ENCODE assay signal across 8 cellular contexts in genomic region chr11:83241291-83241946, GRCh38. TPM values are rescaled to one million over a fixed set of nuclear protein-coding genes. Genes with fewer than 3 reads are reported as not detected.
DNase-seq lines count a peak whose midpoint lies in the region; ATAC-seq and TF ChIP-seq lines count a peak whose summit lies in the region.

No MANE protein-coding gene starts in this region.

- H3K27me3 ChIP-seq in Peyer's patch, result no peaks in the 10 kb centered on the region
- no peaks in the 10 kb centered on the region for H3K27me3 ChIP-seq in dorsolateral prefrontal cortex

- peak in 4 of 6 experiments; percentile 42 to 79 (median 67) for TF ChIP-seq CTCF in Peyer's patch (IDR thresholded peaks at IDR 0.05)
- peak in 51 of 56 donors; percentile 14 to 66 (median 43) for TF ChIP-seq CTCF in dorsolateral prefrontal cortex (IDR thresholded peaks at IDR 0.05 in 54 of 56, conservative IDR thresholded peaks at IDR 0.05 in 2 of 56; ENCODE audit: low read depth in 1 of 56, partially characterized antibody in 56 of 56)
- peak; percentile 39 for TF ChIP-seq CTCF in mesothelial cell of epicardium (IDR thresholded peaks at IDR 0.05; ENCODE audit: unreplicated experiment)

- H3K36me3 Mint-ChIP-seq in mesothelial cell of epicardium, result peaks cover 1% of the 10 kb centered on the region
- H3K36me3 Mint-ChIP-seq in activated CD8-positive, alpha-beta memory T cell treated with anti-CD3 and anti-CD28 coated beads, Interleukin-2, amount 10 ng/mL, durations not matched to agents 7 days and 5 days, result no peaks in the 10 kb centered on the region

- H3K4me1 Mint-ChIP-seq in mesothelial cell of epicardium, result no peaks in the 10 kb centered on the region
- no peaks in the 10 kb centered on the region for H3K4me1 Mint-ChIP-seq in activated CD8-positive, alpha-beta memory T cell treated with anti-CD3 and anti-CD28 coated beads, Interleukin-2, amount 10 ng/mL, durations not matched to agents 7 days and 5 days

- no peaks in the 10 kb centered on the region for H3K27me3 Mint-ChIP-seq in mesothelial cell of epicardium (ENCODE audit: low read depth)
- H3K27me3 Mint-ChIP-seq in activated CD8-positive, alpha-beta memory T cell treated with anti-CD3 and anti-CD28 coated beads, Interleukin-2, amount 10 ng/mL, durations not matched to agents 7 days and 5 days, result no peaks in the 10 kb centered on the region

- intact Hi-C loops in dorsolateral prefrontal cortex (cut with DNase I), result loop anchor here in 1 of 2 donors (10.0 kb wide), 1 partner anchor 527 kb away; no protein-coding TSS in a partner anchor

- H3K9me3 Mint-ChIP-seq in mesothelial cell of epicardium, result no peaks in the 10 kb centered on the region
- H3K9me3 Mint-ChIP-seq in activated CD8-positive, alpha-beta memory T cell treated with anti-CD3 and anti-CD28 coated beads, Interleukin-2, amount 10 ng/mL, durations not matched to agents 7 days and 5 days (ENCODE audit: low read depth), result no peaks in the 10 kb centered on the region

- H3K4me3 ChIP-seq in Peyer's patch (no peak overlapping the region), dorsolateral prefrontal cortex (no peak overlapping the region)

- H3K27ac ChIP-seq in Peyer's patch (no peak overlapping the region), dorsolateral prefrontal cortex (no peak overlapping the region)

- no peaks in the 10 kb centered on the region for H3K4me1 ChIP-seq in Peyer's patch

- TF ChIP-seq POLR2A in Peyer's patch (IDR thresholded peaks at IDR 0.05), result no peak

- no peak overlapping the region for H3K27ac Mint-ChIP-seq in mesothelial cell of epicardium
- no peak overlapping the region for H3K27ac Mint-ChIP-seq in activated CD8-positive, alpha-beta memory T cell treated with anti-CD3 and anti-CD28 coated beads, Interleukin-2, amount 10 ng/mL, durations not matched to agents 7 days and 5 days

- DNase-seq in COR-L47 (lab: John Stamatoyannopoulos, UW) (peak; percentile 63), Peyer's patch (peak in 2 of 3 donors; percentile 55 to 81), dorsolateral prefrontal cortex (peak in 3 of 10 donors; percentile 19 to 46 (median 33)), mesothelial cell of epicardium (ENCODE audit: low spot score in 2 of 2, unreplicated experiment in 2 of 2) (no peak)
- no peak for DNase-seq in activated CD8-positive, alpha-beta memory T cell treated with anti-CD3 and anti-CD28 coated beads, Interleukin-2, amount 10 ng/mL, durations not matched to agents 7 days and 5 days

- ATAC-seq in GM18861 (IDR thresholded peaks at IDR 0.05; ENCODE audit: unreplicated experiment) (peak; percentile 82), HG03378 (IDR thresholded peaks at IDR 0.05; ENCODE audit: unreplicated experiment) (peak; percentile 83), HG03460 (IDR thresholded peaks at IDR 0.05; ENCODE audit: unreplicated experiment) (no peak)
- ATAC-seq in activated CD8-positive, alpha-beta memory T cell treated with anti-CD3 and anti-CD28 coated beads, Interleukin-2, amount 10 ng/mL, durations not matched to agents 7 days and 5 days, result no peak

- no peaks in the 10 kb centered on the region for H3K36me3 ChIP-seq in Peyer's patch

- no peaks in the 10 kb centered on the region for H3K9me3 ChIP-seq in Peyer's patch

- H3K4me3 Mint-ChIP-seq in mesothelial cell of epicardium, result no peak overlapping the region
- no peak overlapping the region for H3K4me3 Mint-ChIP-seq in activated CD8-positive, alpha-beta memory T cell treated with anti-CD3 and anti-CD28 coated beads, Interleukin-2, amount 10 ng/mL, durations not matched to agents 7 days and 5 days

- CTCF ChIA-PET in activated CD8-positive, alpha-beta memory T cell treated with anti-CD3 and anti-CD28 coated beads, Interleukin-2, amount 10 ng/mL, durations not matched to agents 7 days and 5 days (lab: Charles Lee), result no interaction called here

RNA-seq across cellular contexts. Expression of gene CCDC90B, which starts 44.7 kb away (rescaled TPM):
- total RNA-seq in Peyer's patch, result 10 to 100 TPM; 31.8 to 54.5 (median 34.0) TPM
- total RNA-seq in dorsolateral prefrontal cortex, result 10 to 100 TPM; 25.8 to 63.1 (median 35.8) TPM
- total RNA-seq in mesothelial cell of epicardium, result 40.7 to 43.5 TPM (median 43.0 TPM) in 3 replicates
- 10 to 100 TPM; 30.1 to 32.7 TPM for total RNA-seq in activated CD8-positive, alpha-beta memory T cell treated with anti-CD3 and anti-CD28 coated beads, Interleukin-2, amount 10 ng/mL, durations not matched to agents 7 days and 5 days

RNA-seq across cellular contexts. Expression of gene ANKRD42, which starts 47.9 kb away (rescaled TPM):
- 10 to 100 TPM in 2 of 4 donors, 1 to 10 TPM in 2; 3.6 to 27.2 (median 9.8) TPM for total RNA-seq in Peyer's patch
- total RNA-seq in dorsolateral prefrontal cortex, result 10 to 100 TPM in 119 of 120 experiments, 1 to 10 TPM in 1; 9.9 to 46.5 (median 32.4) TPM
- total RNA-seq in mesothelial cell of epicardium, result 6.9 to 7.8 TPM (median 7.0 TPM) in 3 replicates
- total RNA-seq in activated CD8-positive, alpha-beta memory T cell treated with anti-CD3 and anti-CD28 coated beads, Interleukin-2, amount 10 ng/mL, durations not matched to agents 7 days and 5 days, result 1 to 10 TPM; 1.6 to 1.9 TPM

Comparison
In these comparisons a context has a peak if more than half of its experiments do, and no peak if none do; other contexts are left out.
1. DNase-seq: peak in COR-L47 (single experiment) and Peyer's patch (2 of 3); none in mesothelial cell of epicardium (0 of 2) and activated CD8-positive, alpha-beta memory T cell treated with anti-CD3 and anti-CD28 coated beads, Interleukin-2, amount 10 ng/mL, durations not matched to agents 7 days and 5 days (single experiment).
2. ATAC-seq: peak in GM18861 (single experiment) and HG03378 (single experiment); none in HG03460 (single experiment) and activated CD8-positive, alpha-beta memory T cell treated with anti-CD3 and anti-CD28 coated beads, Interleukin-2, amount 10 ng/mL, durations not matched to agents 7 days and 5 days (single experiment).
3. Peak in every context shown above with its lines, with median percentiles within 50 percentile points of each other: CTCF ChIP-seq.